8 cellular contexts compared by ENCODE assay signal in genomic region chr12:54217774-54218221, GRCh38. TPM values are rescaled to one million over a fixed set of nuclear protein-coding genes. Genes with fewer than 3 reads are reported as not detected.
DNase-seq lines count a peak whose midpoint lies in the region; ATAC-seq and TF ChIP-seq lines count a peak whose summit lies in the region.

No MANE protein-coding gene starts in this region.

- peak overlapping the region; percentile 95 for H2AFZ ChIP-seq in mammary epithelial cell (ENCODE audit: low read depth, low read length)

- peak overlapping the region; percentile 86 to 97 (median 95) for H3K4me2 ChIP-seq in BLaER1 treated with 17β-estradiol and CSF1 and Interleukin-3, amounts not matched to agents 10 nM and 100 nM
- peak overlapping the region; percentile 60 for H3K4me2 ChIP-seq in mammary epithelial cell (ENCODE audit: insufficient read depth, low read depth, low read length)

- DNase-seq in mammary epithelial cell, result no peak
- peak; percentile 82 for DNase-seq in medulla oblongata (ENCODE audit: extremely low spot score)
- no peak for DNase-seq in NCI-H2171 treated with DMSO at 0.1 percent for 48 hours (lab: John Stamatoyannopoulos, UW)
- no peak for DNase-seq in GM19240 (ENCODE audit: insufficient read length, low spot score)
- no peak for DNase-seq in GM13976 (ENCODE audit: low spot score)

- H3K9me3 ChIP-seq in BLaER1 treated with 17β-estradiol and CSF1 and Interleukin-3, amounts not matched to agents 10 nM and 100 nM (replicated peaks in 1 of 11), result no peaks in the 10 kb centered on the region
- H3K9me3 ChIP-seq in mammary epithelial cell (replicated peaks; ENCODE audit: insufficient read depth, low read length), result no peaks in the 10 kb centered on the region

- BruUV-seq in mammary epithelial cell (replicated peaks; lab: Mats Ljungman, UMichigan), result no TSS peak

- peak overlapping the region; percentile 32 to 60 (median 51); a peak in 17 of 20 replicates for H3K4me3 ChIP-seq in BLaER1 treated with 17β-estradiol and CSF1 and Interleukin-3, amounts not matched to agents 10 nM and 100 nM
- H3K4me3 ChIP-seq in mammary epithelial cell (replicated peaks in 1 of 3; ENCODE audit: insufficient read depth in 1 of 3, low read depth in 2 of 3, low read length in 3 of 3), result peak overlapping the region in 2 of 3 experiments; percentile 5 to 21

- dilution Hi-C loops in mammary epithelial cell (cut with HindIII; ENCODE audit: low sequenced_read_pairs), result loop anchor here (5.0 to 10.0 kb wide), 3 partner anchors 105 to 203 kb away; partner anchors contain the start of gene GPR84

- no peaks in the 10 kb centered on the region for H3K79me2 ChIP-seq in mammary epithelial cell (ENCODE audit: insufficient read depth, low read length)

- TF ChIP-seq CTCF in mammary epithelial cell (conservative IDR thresholded peaks at IDR 0.05 in 1 of 2, IDR thresholded peaks at IDR 0.05 in 1 of 2; ENCODE audit: extremely low read depth in 1 of 2, insufficient read depth in 1 of 2, low read depth in 1 of 2, low read length in 2 of 2) (no peak), GM13976 (IDR thresholded peaks at IDR 0.05; ENCODE audit: borderline replicate concordance, control extremely low read depth, extremely low read depth, insufficient read depth, missing control alignments) (no peak)

- 15% methylated on average over 22 of the region's 39 CpGs for WGBS in mammary epithelial cell (ENCODE audit: low coverage, missing lambda C conversion rate)

- peak; percentile 31 for ATAC-seq in HG03095 (IDR thresholded peaks at IDR 0.05; ENCODE audit: unreplicated experiment)
- no peak for ATAC-seq in GM18870 (IDR thresholded peaks at IDR 0.05; ENCODE audit: unreplicated experiment)

- CTCF ChIA-PET in mammary epithelial cell (lab: Charles Lee; ENCODE audit: low non-redundant PET), result interaction anchor here (0.8 kb wide), 1 partner anchor 142 kb away, joined by 4 read pairs; no protein-coding TSS in a partner anchor

- H3K36me3 ChIP-seq in BLaER1 treated with 17β-estradiol and CSF1 and Interleukin-3, amounts not matched to agents 10 nM and 100 nM, result no peaks in the 10 kb centered on the region
- H3K36me3 ChIP-seq in mammary epithelial cell (ENCODE audit: insufficient read depth, low read length), result no peaks in the 10 kb centered on the region

- peak overlapping the region in 9 of 11 experiments; percentile 39 to 79 (median 72); a peak in 17 of 22 replicates for H3K9ac ChIP-seq in BLaER1 treated with 17β-estradiol and CSF1 and Interleukin-3, amounts not matched to agents 10 nM and 100 nM
- H3K9ac ChIP-seq in mammary epithelial cell (ENCODE audit: insufficient read depth, low read length), result no peak overlapping the region

- intact Hi-C loops in mammary epithelial cell (cut with micrococcal nuclease), result no loop called here

- in situ Hi-C loops in mammary epithelial cell (cut with MboI; ENCODE audit: low sequenced_read_pairs in 2 of 2), result loop anchor here in 1 of 2 donors (5.0 kb wide), 1 partner anchor 145 kb away; the partner anchor contains the start of gene GPR84
- in situ Hi-C loops in GM13976 (cut with MboI; ENCODE audit: low sequenced_read_pairs, unreplicated experiment), result loop anchor here (5.0 kb wide), 1 partner anchor 155 kb away; no protein-coding TSS in a partner anchor

- peak overlapping the region in 9 of 11 experiments; percentile 24 to 79 (median 70); a peak in 15 of 22 replicates for H3K27ac ChIP-seq in BLaER1 treated with 17β-estradiol and CSF1 and Interleukin-3, amounts not matched to agents 10 nM and 100 nM
- H3K27ac ChIP-seq in mammary epithelial cell (ENCODE audit: insufficient read depth, low read depth, low read length), result peak overlapping the region; percentile 9

- peaks cover 9 to 40% (median 31%) of the 10 kb centered on the region in 11 experiments; a peak in 19 of 22 replicates for H3K27me3 ChIP-seq in BLaER1 treated with 17β-estradiol and CSF1 and Interleukin-3, amounts not matched to agents 10 nM and 100 nM
- no peaks in the 10 kb centered on the region for H3K27me3 ChIP-seq in mammary epithelial cell (ENCODE audit: insufficient read depth, low read length)

- H4K20me1 ChIP-seq in BLaER1 treated with 17β-estradiol and CSF1 and Interleukin-3, amounts not matched to agents 10 nM and 100 nM, result no peaks in the 10 kb centered on the region; a peak in 1 of 22 replicates
- no peaks in the 10 kb centered on the region for H4K20me1 ChIP-seq in mammary epithelial cell (ENCODE audit: insufficient read depth, low read length)

- peaks cover 34 to 86% (median 50%) of the 10 kb centered on the region in 10 experiments for H3K4me1 ChIP-seq in BLaER1 treated with 17β-estradiol and CSF1 and Interleukin-3, amounts not matched to agents 10 nM and 100 nM
- peaks cover 35% of the 10 kb centered on the region for H3K4me1 ChIP-seq in mammary epithelial cell (ENCODE audit: insufficient read depth, low read length)

RNA-seq across cellular contexts. Expression of gene SMUG1, which starts 29.0 kb away (rescaled TPM):
- 10 to 100 TPM; 30.7 to 52.7 TPM for total RNA-seq in mammary epithelial cell
- 54.7 TPM for polyA plus RNA-seq in mammary epithelial cell
- 80.1 TPM for polyA minus RNA-seq in mammary epithelial cell
